Comparison of ENCODE assay signal across 9 cellular contexts in genomic region chr9:132582276-132582785, GRCh38. TPM values are rescaled to one million over a fixed set of nuclear protein-coding genes. Genes with fewer than 3 reads are reported as not detected.
A peak's percentile ranks its signal among the peaks of the same experiment; 100 is the strongest.
DNase-seq lines count a peak whose midpoint lies in the region; ATAC-seq and TF ChIP-seq lines count a peak whose summit lies in the region.
"Had no signal": no experiment of that assay in that cellular context is flagged by ENCODE, and none has a peak within 500 bp of the region (broad histone marks: within the 10 kb centered on the region; RNA-seq: fewer than 3 reads in every experiment).

BARHL1 (plus strand) TSS chr9:132582606; CDS start chr9:132582798, 192 bp downstream.

- H3K27me3 ChIP-seq in Caco-2 (replicated peaks; ENCODE audit: control insufficient read depth, insufficient read depth, low read length) (no peaks in the 10 kb centered on the region), RWPE2 (ENCODE audit: insufficient read depth, poor library complexity, severe bottlenecking) (peaks cover 97% of the 10 kb centered on the region), endodermal cell (ENCODE audit: control insufficient read depth, insufficient read depth, low read length, poor library complexity, severe bottlenecking) (peaks cover 100% of the 10 kb centered on the region)

- H3K36me3 Mint-ChIP-seq in Caco-2 (ENCODE audit: insufficient read depth, unreplicated experiment) (peaks cover 6% of the 10 kb centered on the region), endodermal cell (ENCODE audit: low read depth) (no peaks in the 10 kb centered on the region)

- H3K4me3 ChIP-seq in Caco-2 (ENCODE audit: low read depth, low read length): no peak within 1 kb of the TSS
- no peak within 1 kb of the TSS for H3K4me3 ChIP-seq in RWPE2 (ENCODE audit: severe bottlenecking)
- H3K4me3 ChIP-seq in endodermal cell (ENCODE audit: low read length): peak within 1 kb of the TSS; percentile 49

- CTCF ChIA-PET in Caco-2 (lab: Charles Lee): no interaction called here

- WGBS in endodermal cell (ENCODE audit: insufficient coverage in 1 of 2, insufficient read length in 1 of 2), 2 experiments: 3 to 8% methylated on average over 19 to 36 of the region's 36 CpGs

- peak within 1 kb of the TSS; percentile 33 for H3K4me3 Mint-ChIP-seq in Caco-2 (ENCODE audit: unreplicated experiment)
- H3K4me3 Mint-ChIP-seq in endodermal cell: peak within 1 kb of the TSS; percentile 33

- TF ChIP-seq CTCF in Caco-2 (IDR thresholded peaks at IDR 0.05; ENCODE audit: insufficient read depth in 1 of 2, low read depth in 1 of 2, low read length in 1 of 2, severe bottlenecking in 1 of 2, unreplicated experiment in 1 of 2): no peak
- TF ChIP-seq CTCF in RWPE2 (IDR thresholded peaks at IDR 0.05; ENCODE audit: poor library complexity, severe bottlenecking): no peak
- no peak for TF ChIP-seq CTCF in endodermal cell (conservative IDR thresholded peaks at IDR 0.05)

- H3K27ac ChIP-seq in RWPE2 (ENCODE audit: poor library complexity, severe bottlenecking) (no peak within 1 kb of the TSS), endodermal cell (ENCODE audit: low read depth, low read length) (no peak within 1 kb of the TSS)
- H3K27ac ChIP-seq: right lobe of liver had no signal

- no peak within 1 kb of the TSS for H3K9ac ChIP-seq in endodermal cell (ENCODE audit: extremely low read depth, low read length, poor library complexity, severe bottlenecking)

- BruUV-seq in Caco-2 (replicated peaks; lab: Mats Ljungman, UMichigan): no TSS peak

- H3K9me3 ChIP-seq in Caco-2: no peaks in the 10 kb centered on the region
- no peaks in the 10 kb centered on the region for H3K9me3 ChIP-seq in RWPE2 (ENCODE audit: severe bottlenecking)
- no peaks in the 10 kb centered on the region for H3K9me3 ChIP-seq in endodermal cell (ENCODE audit: control insufficient read depth, low read length)
- H3K9me3 ChIP-seq: right lobe of liver had no signal

- H3K36me3 ChIP-seq in Caco-2 (ENCODE audit: control insufficient read depth, insufficient read depth, low read length): no peaks in the 10 kb centered on the region
- H3K36me3 ChIP-seq in RWPE2 (ENCODE audit: low read depth): no peaks in the 10 kb centered on the region
- H3K36me3 ChIP-seq in endodermal cell (ENCODE audit: control insufficient read depth, insufficient read depth, low read length): no peaks in the 10 kb centered on the region
- H3K36me3 ChIP-seq: right lobe of liver had no signal

- H3K4me1 Mint-ChIP-seq in Caco-2 (ENCODE audit: low read depth, unreplicated experiment) (no peaks in the 10 kb centered on the region), endodermal cell (peaks cover 23% of the 10 kb centered on the region)

- no peaks in the 10 kb centered on the region for H3K4me1 ChIP-seq in Caco-2
- no peaks in the 10 kb centered on the region for H3K4me1 ChIP-seq in RWPE2 (ENCODE audit: insufficient read depth, poor library complexity, severe bottlenecking)
- peaks cover 7% of the 10 kb centered on the region for H3K4me1 ChIP-seq in endodermal cell (ENCODE audit: control insufficient read depth, insufficient read depth, low read length)

- H3K9me3 Mint-ChIP-seq in Caco-2 (ENCODE audit: unreplicated experiment) (no peaks in the 10 kb centered on the region), endodermal cell (no peaks in the 10 kb centered on the region)

- peaks cover 21% of the 10 kb centered on the region for H3K27me3 Mint-ChIP-seq in Caco-2 (ENCODE audit: insufficient read depth, unreplicated experiment)
- H3K27me3 Mint-ChIP-seq in endodermal cell (ENCODE audit: insufficient read depth): peaks cover 99% of the 10 kb centered on the region

- DNase-seq in Caco-2 (no peak), RWPE2 (ENCODE audit: low spot score) (peak; percentile 38), endodermal cell (no peak), posterior vena cava (ENCODE audit: low spot score) (peak; percentile 75), HPDE6-E6E7 (ENCODE audit: extremely low spot score) (no peak), iPS-NIHi11 (ENCODE audit: low spot score) (no peak)

- no peak within 1 kb of the TSS for H3K27ac Mint-ChIP-seq in Caco-2 (ENCODE audit: unreplicated experiment)
- no peak within 1 kb of the TSS for H3K27ac Mint-ChIP-seq in endodermal cell

- intact Hi-C loops in Caco-2 (cut with micrococcal nuclease; ENCODE audit: unreplicated experiment) (no loop called here), posterior vena cava (cut with DNase I) (no loop called here)

- ATAC-seq in RWPE2 (ENCODE audit: low read depth) (no peak), HG03135 (IDR thresholded peaks at IDR 0.05; ENCODE audit: unreplicated experiment) (no peak)
- ATAC-seq in activated CD4-positive, CD25-positive, alpha-beta regulatory T cell treated with anti-CD3 and anti-CD28 coated beads, Interleukin-2, amount 50 U/mL, for 24 hours: no peak

- POLR2A ChIA-PET in Caco-2 (lab: Charles Lee): no interaction called here

RNA-seq across cellular contexts. Expression of gene BARHL1, which starts in this region (rescaled TPM):
- total RNA-seq in Caco-2 (2022): not detected in 2 replicates
- total RNA-seq in endodermal cell: not detected
- 5.0 TPM for polyA plus RNA-seq in endodermal cell (2013, experiment 1 of 2)
- 4.5 TPM for polyA plus RNA-seq in endodermal cell (2013, experiment 2 of 2)
- total RNA-seq in posterior vena cava: not detected
- total RNA-seq: right lobe of liver had no signal

Comparison
In these comparisons a context has a peak if more than half of its experiments do, and no peak if none do; other contexts are left out.
1. Peak in DNase-seq in posterior vena cava; RNA of the gene not detected or under 1 TPM.